Comparison of ENCODE assay signal across 23 cellular contexts in the genomic region with DNA sequence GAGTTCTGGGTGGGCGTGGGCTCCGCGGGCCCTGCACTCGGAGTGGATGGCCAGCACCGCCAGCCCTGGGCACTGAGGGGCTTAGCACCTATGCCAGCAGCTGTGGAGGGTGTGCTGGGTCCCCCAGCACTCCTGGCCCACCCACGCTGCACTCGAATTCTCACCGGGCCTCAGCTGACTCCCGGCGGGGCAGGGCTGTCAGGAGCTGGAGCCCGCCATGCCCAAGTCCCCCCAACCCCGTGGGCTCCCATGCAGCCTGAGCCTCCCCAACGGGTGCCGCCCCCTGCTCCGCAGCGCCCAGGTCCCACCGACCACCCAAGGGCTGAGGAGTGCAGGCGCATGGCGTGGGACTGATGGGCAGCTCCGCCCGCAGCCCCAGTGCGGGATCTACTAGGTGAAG.
"Had no signal": no experiment of that assay in that cellular context is flagged by ENCODE, and none has a peak within 500 bp of the region (broad histone marks: within the 10 kb centered on the region; RNA-seq: fewer than 3 reads in every experiment).

No MANE protein-coding gene starts in this region.

- H3K27me3 ChIP-seq: dorsolateral prefrontal cortex, esophagus muscularis mucosa, foreskin keratinocyte, gastroesophageal sphincter, heart left ventricle, hepatocyte, left lung had no signal

- H3K27ac ChIP-seq: coronary artery, esophagus muscularis mucosa, foreskin keratinocyte, gastroesophageal sphincter, heart left ventricle, hepatocyte, left lung, lower lobe of right lung had no signal

- FAIRE-seq: colon, endothelial cell of umbilical vein, frontal cortex had no signal

- H3K4me1 ChIP-seq: foreskin keratinocyte, left lung, lower lobe of right lung had no signal

- DNase-seq: dermis blood vessel endothelial cell; dorsolateral prefrontal cortex; effector CD4-positive, alpha-beta T cell; effector memory CD4-positive, alpha-beta T cell; foreskin keratinocyte; heart left ventricle; hypothalamus; immature natural killer cell; islet precursor cell; left cardiac atrium; left ventricle myocardium superior; lower lobe of right lung; mesenchymal stem cell had no signal

- H3K4me3 Mint-ChIP-seq: immature natural killer cell, mesothelial cell of epicardium had no signal

- ATAC-seq: foreskin keratinocyte, gastroesophageal sphincter, left cardiac atrium, left lung, left ventricle myocardium superior, mucosa of descending colon had no signal

- H3K4me2 ChIP-seq: hepatocyte had no signal

- H3K9me3 Mint-ChIP-seq: immature natural killer cell had no signal

- H3K9me3 ChIP-seq: esophagus muscularis mucosa, gastroesophageal sphincter, heart left ventricle, left lung, lower lobe of right lung, mucosa of descending colon had no signal

- H3K4me3 ChIP-seq: coronary artery, dorsolateral prefrontal cortex, esophagus muscularis mucosa, gastroesophageal sphincter, heart left ventricle, hepatocyte, left lung, lower lobe of right lung, mucosa of descending colon had no signal

- H2AFZ ChIP-seq: hepatocyte had no signal

- H3K36me3 ChIP-seq: lower lobe of right lung had no signal

- H3K27ac Mint-ChIP-seq: immature natural killer cell, mesothelial cell of epicardium had no signal
